Comparison of ENCODE assay signal across 15 cellular contexts in the genomic region with DNA sequence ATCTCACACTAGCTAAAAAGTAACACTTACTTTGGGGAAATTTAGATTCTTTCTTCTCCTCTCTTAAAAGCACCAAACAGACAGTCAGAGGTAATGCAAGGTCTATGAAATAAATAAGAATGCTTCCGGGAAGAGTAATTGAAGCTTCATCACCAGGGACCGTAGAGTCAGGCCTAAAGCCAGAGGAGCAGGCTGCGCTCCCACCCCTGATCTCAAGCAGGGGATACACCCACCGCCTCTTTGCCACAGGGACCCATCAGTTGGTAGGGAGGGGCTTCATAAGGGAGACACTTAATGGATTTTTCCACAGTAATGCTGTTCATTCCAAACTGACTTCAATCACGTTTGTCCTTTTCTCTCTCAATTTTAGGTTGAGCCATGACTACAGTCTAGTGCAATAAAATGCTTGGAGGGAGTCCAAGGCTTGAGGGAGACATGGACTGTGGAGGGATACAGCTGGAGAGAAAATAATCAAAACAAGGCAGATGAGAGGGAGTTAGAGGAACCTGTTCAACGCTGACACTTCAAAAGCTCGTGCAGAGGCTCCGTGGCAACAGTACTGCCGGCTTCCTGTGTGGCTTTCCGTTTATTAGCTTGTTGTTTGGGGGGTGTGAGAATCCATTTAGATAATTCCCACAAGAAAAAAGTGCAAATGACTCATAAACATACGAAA.
A peak's percentile ranks its signal among the peaks of the same experiment; 100 is the strongest.
DNase-seq lines count a peak whose midpoint lies in the region; ATAC-seq and TF ChIP-seq lines count a peak whose summit lies in the region.
"Had no signal": no experiment of that assay in that cellular context is flagged by ENCODE, and none has a peak within 500 bp of the region (broad histone marks: within the 10 kb centered on the region; RNA-seq: fewer than 3 reads in every experiment).

No MANE protein-coding gene starts in this region.

- DNase-seq in NCI-H2171 treated with DMSO at 0.1 percent for 48 hours (lab: John Stamatoyannopoulos, UW), result peak; percentile 13
- no peak for DNase-seq in NCI-H2171 (lab: John Stamatoyannopoulos, UW)
- peak; percentile 15 to 74 for DNase-seq in NCI-H524 (lab: John Stamatoyannopoulos, UW)
- DNase-seq in fibroblast of peridontal ligament (ENCODE audit: extremely low read depth), result peak; percentile 23
- DNase-seq in uterus, result peak; percentile 13 to 20
- DNase-seq in stimulated activated naive CD4-positive, alpha-beta T cell (lab: John Stamatoyannopoulos, UW), result no peak
- DNase-seq in esophagus squamous epithelium (lab: John Stamatoyannopoulos, UW), result no peak
- DNase-seq: activated CD4-positive, alpha-beta T cell treated with anti-CD3 and anti-CD28 coated beads, Interleukin-2, amount 50 U/mL, for 48 hours; activated naive CD8-positive, alpha-beta T cell treated with anti-CD3 and anti-CD28 coated beads, Interleukin-2, amount 50 U/mL, for 24 hours; stimulated activated CD4-positive, alpha-beta T cell treated with anti-CD3 and anti-CD28 coated beads, Interleukin-2, amount 100 ng/mL, for 48 hours; substantia nigra had no signal

- H3K36me3 ChIP-seq in uterus (no peaks in the 10 kb centered on the region), esophagus squamous epithelium (no peaks in the 10 kb centered on the region)
- H3K36me3 ChIP-seq: neutrophil had no signal

- H3K4me3 ChIP-seq in uterus (no peak overlapping the region), esophagus squamous epithelium (no peak overlapping the region)

- H3K9me3 ChIP-seq in uterus (no peaks in the 10 kb centered on the region), esophagus squamous epithelium (no peaks in the 10 kb centered on the region)
- H3K9me3 ChIP-seq: neutrophil had no signal

- peak overlapping the region; percentile 18 to 41 for H3K27ac ChIP-seq in uterus
- H3K27ac ChIP-seq in esophagus squamous epithelium, result no peak overlapping the region
- H3K27ac ChIP-seq: HL-60, neutrophil had no signal

- WGBS in esophagus squamous epithelium, 2 donors, result 33 to 38% methylated on average over 11 of the region's 11 CpGs

- TF ChIP-seq CTCF in uterus (IDR thresholded peaks at IDR 0.05) (no peak), esophagus squamous epithelium (IDR thresholded peaks at IDR 0.05) (no peak)

- no peak for ATAC-seq in HG03439 (IDR thresholded peaks at IDR 0.05; ENCODE audit: unreplicated experiment)
- ATAC-seq: activated naive CD8-positive, alpha-beta T cell treated with anti-CD3 and anti-CD28 coated beads, Interleukin-2, amount 50 U/mL, for 24 hours; SK-N-SH treated with all-trans-retinoic acid at 6 μM for 48 hours had no signal

- H3K27me3 ChIP-seq in uterus, result no peaks in the 10 kb centered on the region
- no peaks in the 10 kb centered on the region for H3K27me3 ChIP-seq in esophagus squamous epithelium
- H3K27me3 ChIP-seq: neutrophil had no signal

- TF ChIP-seq POLR2A in uterus (IDR thresholded peaks at IDR 0.05) (no peak), esophagus squamous epithelium (IDR thresholded peaks at IDR 0.05) (no peak)

- H3K4me1 ChIP-seq in uterus (no peaks in the 10 kb centered on the region), esophagus squamous epithelium (no peaks in the 10 kb centered on the region)

- intact Hi-C loops in uterus (cut with DNase I; ENCODE audit: low total_unique reads), result no loop called here
- intact Hi-C loops in esophagus squamous epithelium (cut with DNase I), result no loop called here

Comparison
In these comparisons a context has a peak if more than half of its experiments do, and no peak if none do; other contexts are left out.
1. DNase-seq: peak in NCI-H2171 treated with DMSO at 0.1 percent for 48 hours (single experiment), NCI-H524 (2 of 2), fibroblast of peridontal ligament (single experiment) and uterus (2 of 2); none in NCI-H2171 (single experiment), stimulated activated naive CD4-positive, alpha-beta T cell (0 of 6) and esophagus squamous epithelium (single experiment).
2. H3K27ac ChIP-seq: peak in uterus (2 of 2); none in esophagus squamous epithelium (0 of 4).